25 cellular contexts compared by ENCODE assay signal in the genomic region with DNA sequence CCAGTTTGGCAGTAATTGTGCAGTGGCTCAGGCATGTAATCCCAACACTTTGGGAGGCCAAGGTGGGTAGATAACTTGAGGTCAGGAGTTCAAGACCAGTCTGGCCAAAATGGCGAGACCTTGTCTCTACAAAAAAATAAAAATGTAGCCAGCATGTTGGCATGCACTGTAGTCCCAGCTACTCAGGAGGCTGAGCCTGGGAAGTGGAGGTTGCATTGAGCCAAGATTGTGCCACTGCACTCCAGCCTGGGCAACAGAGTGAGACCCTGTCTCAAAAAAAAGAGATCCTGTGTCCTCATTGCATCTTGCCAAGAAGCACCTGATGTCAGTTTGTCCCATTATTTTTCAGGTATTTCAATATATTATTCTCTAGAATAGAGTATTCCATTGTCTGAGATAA.
DNase-seq lines count a peak whose midpoint lies in the region; ATAC-seq and TF ChIP-seq lines count a peak whose summit lies in the region.
"Had no signal": no experiment of that assay in that cellular context is flagged by ENCODE, and none has a peak within 500 bp of the region (broad histone marks: within the 10 kb centered on the region; RNA-seq: fewer than 3 reads in every experiment).

No MANE protein-coding gene starts in this region.

- H3K9ac ChIP-seq in PC-3 (ENCODE audit: low read length) (0 out of 2 replicates have a peak overlapping the region, but pooled peaks have one; percentile 17), subcutaneous abdominal adipose tissue (ENCODE audit: low read length in 5 of 5) (no peak overlapping the region)
- H3K9ac ChIP-seq: BLaER1 had no signal

- no peak for DNase-seq in activated CD4-positive, alpha-beta T cell treated with anti-CD3 and anti-CD28 coated beads for 36 hours
- no peak for DNase-seq in activated CD4-positive, alpha-beta T cell treated with anti-CD3 and anti-CD28 coated beads for 1 hour
- DNase-seq in PC-3 = no peak
- DNase-seq in ascending aorta (ENCODE audit: low spot score in 2 of 2) = no peak
- no peak for DNase-seq in activated CD4-positive, alpha-beta T cell treated with anti-CD3 and anti-CD28 coated beads for 4 hours
- DNase-seq: 8988T; activated naive CD4-positive, alpha-beta T cell treated with anti-CD3 and anti-CD28 coated beads, Interleukin-2, amount 50 U/mL, for 16 hours; body of pancreas; DMS 273 treated with DMSO at 0.1 percent for 48 hours; effector memory CD8-positive, alpha-beta T cell; glutamatergic neuron; mesendoderm; NCI-H1105 treated with DMSO at 0.1 percent for 48 hours; NCI-H2107; NCI-H524 treated with DMSO at 0.1 percent for 48 hours; nephron progenitor cell; posterior cingulate gyrus; stimulated activated CD4-positive, alpha-beta T cell treated with anti-CD3 and anti-CD28 coated beads, Interleukin-2, amount 100 ng/mL, for 48 hours; stimulated activated naive CD8-positive, alpha-beta T cell treated with anti-CD3 and anti-CD28 coated beads, Interleukin-15, amount 100 ng/mL, for 72 hours; SW 1271; upper lobe of right lung had no signal

- H3K27me3 ChIP-seq in PC-3 (ENCODE audit: low read length) (no peaks in the 10 kb centered on the region), ascending aorta (no peaks in the 10 kb centered on the region), subcutaneous abdominal adipose tissue (ENCODE audit: control insufficient read depth in 5 of 5, insufficient read depth in 4 of 5, low read length in 5 of 5) (no peaks in the 10 kb centered on the region)
- H3K27me3 ChIP-seq: BLaER1, body of pancreas, upper lobe of right lung had no signal

- H3K36me3 Mint-ChIP-seq in activated CD4-positive, alpha-beta T cell treated with anti-CD3 and anti-CD28 coated beads for 36 hours (ENCODE audit: low read depth) = peaks cover 32% of the 10 kb centered on the region
- H3K36me3 Mint-ChIP-seq in stimulated activated memory B cell treated with anti-CD40 and anti-IgM and Interleukin-4, amounts not matched to agents 10 μg/mL and 1 μg/mL and 100 μg/mL, for 72 hours = peaks cover 16% of the 10 kb centered on the region

- no peaks in the 10 kb centered on the region for H3K36me3 ChIP-seq in PC-3 (ENCODE audit: low read depth, low read length)
- H3K36me3 ChIP-seq in ascending aorta = no peaks in the 10 kb centered on the region
- peaks cover 0 to 3% (median 0%) of the 10 kb centered on the region in 5 donors for H3K36me3 ChIP-seq in subcutaneous abdominal adipose tissue (ENCODE audit: control insufficient read depth in 5 of 5, insufficient read depth in 5 of 5, low read length in 5 of 5)
- H3K36me3 ChIP-seq: upper lobe of right lung had no signal

- H3F3A ChIP-seq in PC-3 (ENCODE audit: low read length, unreplicated experiment) = no peaks in the 10 kb centered on the region

- no peaks in the 10 kb centered on the region for H3K9me3 Mint-ChIP-seq in activated CD4-positive, alpha-beta T cell treated with anti-CD3 and anti-CD28 coated beads for 36 hours (ENCODE audit: low read depth)
- H3K9me3 Mint-ChIP-seq in stimulated activated memory B cell treated with anti-CD40 and anti-IgM and Interleukin-4, amounts not matched to agents 10 μg/mL and 1 μg/mL and 100 μg/mL, for 72 hours = no peaks in the 10 kb centered on the region
- H3K9me3 Mint-ChIP-seq: effector memory CD8-positive, alpha-beta T cell; nephron progenitor cell; stimulated activated naive CD8-positive, alpha-beta T cell treated with anti-CD3 and anti-CD28 coated beads, Interleukin-15, amount 100 ng/mL, for 72 hours had no signal

- TF ChIP-seq CTCF in PC-3 (conservative IDR thresholded peaks at IDR 0.05; ENCODE audit: low read depth, low read length) = no peak
- no peak for TF ChIP-seq CTCF in ascending aorta (IDR thresholded peaks at IDR 0.05)

- ATAC-seq in activated CD4-positive, alpha-beta T cell treated with anti-CD3 and anti-CD28 coated beads for 36 hours = no peak
- ATAC-seq in PC-3 = no peak
- no peak for ATAC-seq in GM18868 (IDR thresholded peaks at IDR 0.05; ENCODE audit: unreplicated experiment)
- ATAC-seq in stimulated activated memory B cell treated with anti-CD40 and anti-IgM and Interleukin-4, amounts not matched to agents 10 μg/mL and 1 μg/mL and 100 μg/mL, for 72 hours = no peak
- ATAC-seq: body of pancreas; effector memory CD8-positive, alpha-beta T cell; stimulated activated naive CD8-positive, alpha-beta T cell treated with anti-CD3 and anti-CD28 coated beads, Interleukin-15, amount 100 ng/mL, for 72 hours; upper lobe of right lung had no signal

- H3K4me2 ChIP-seq in PC-3 (ENCODE audit: low read length) = no peak overlapping the region
- H3K4me2 ChIP-seq: BLaER1 had no signal

- no peaks in the 10 kb centered on the region for H3K79me2 ChIP-seq in PC-3 (ENCODE audit: low read length)

- H3K4me3 Mint-ChIP-seq in activated CD4-positive, alpha-beta T cell treated with anti-CD3 and anti-CD28 coated beads for 36 hours = no peak overlapping the region
- no peak overlapping the region for H3K4me3 Mint-ChIP-seq in stimulated activated memory B cell treated with anti-CD40 and anti-IgM and Interleukin-4, amounts not matched to agents 10 μg/mL and 1 μg/mL and 100 μg/mL, for 72 hours
- H3K4me3 Mint-ChIP-seq: effector memory CD8-positive, alpha-beta T cell; nephron progenitor cell; stimulated activated naive CD8-positive, alpha-beta T cell treated with anti-CD3 and anti-CD28 coated beads, Interleukin-15, amount 100 ng/mL, for 72 hours had no signal

- H3K27ac ChIP-seq in PC-3 (ENCODE audit: low read length) = peak overlapping the region; percentile 48
- H3K27ac ChIP-seq in ascending aorta = peak overlapping the region; percentile 56 to 62
- peak overlapping the region; percentile 71 for H3K27ac ChIP-seq in subcutaneous abdominal adipose tissue (ENCODE audit: low read depth, low read length)
- H3K27ac ChIP-seq: BLaER1, body of pancreas, upper lobe of right lung had no signal

- peaks cover 31% of the 10 kb centered on the region for H3K4me1 ChIP-seq in PC-3 (ENCODE audit: insufficient read depth, low read length)
- H3K4me1 ChIP-seq in ascending aorta = peaks cover 12 to 48% of the 10 kb centered on the region in 2 donors
- H3K4me1 ChIP-seq in subcutaneous abdominal adipose tissue (ENCODE audit: control insufficient read depth in 5 of 5, insufficient read depth in 5 of 5, low read length in 5 of 5) = peaks cover 2 to 27% (median 23%) of the 10 kb centered on the region in 5 donors

- H3K9me2 ChIP-seq in PC-3 (replicated peaks; ENCODE audit: low read length) = no peaks in the 10 kb centered on the region

- no peak overlapping the region for H3K4me3 ChIP-seq in PC-3 (ENCODE audit: low read length)
- no peak overlapping the region for H3K4me3 ChIP-seq in ascending aorta
- no peak overlapping the region for H3K4me3 ChIP-seq in subcutaneous abdominal adipose tissue (ENCODE audit: low read depth in 1 of 5, low read length in 5 of 5)
- H3K4me3 ChIP-seq: BLaER1, body of pancreas, upper lobe of right lung had no signal

- CTCF ChIA-PET in activated CD4-positive, alpha-beta T cell treated with anti-CD3 and anti-CD28 coated beads for 36 hours (lab: Charles Lee) = interaction anchor here (0.7 to 1.4 kb wide), 5 partner anchors 16 to 327 kb away, joined by 3 read pairs; no protein-coding TSS in a partner anchor
- CTCF ChIA-PET in PC-3 (lab: Charles Lee) = no interaction called here

- H2AFZ ChIP-seq in PC-3 (ENCODE audit: low read length) = no peak overlapping the region

- H3K27ac Mint-ChIP-seq in activated CD4-positive, alpha-beta T cell treated with anti-CD3 and anti-CD28 coated beads for 36 hours = peak overlapping the region; percentile 100
- no peak overlapping the region for H3K27ac Mint-ChIP-seq in stimulated activated memory B cell treated with anti-CD40 and anti-IgM and Interleukin-4, amounts not matched to agents 10 μg/mL and 1 μg/mL and 100 μg/mL, for 72 hours
- H3K27ac Mint-ChIP-seq: effector memory CD8-positive, alpha-beta T cell; nephron progenitor cell had no signal

- POLR2A ChIA-PET in activated CD4-positive, alpha-beta T cell treated with anti-CD3 and anti-CD28 coated beads for 36 hours (lab: Charles Lee) = no interaction called here
- POLR2A ChIA-PET in PC-3 (lab: Charles Lee; ENCODE audit: unreplicated experiment) = no interaction called here

- no peaks in the 10 kb centered on the region for H4K20me1 ChIP-seq in PC-3 (ENCODE audit: low read length)

- intact Hi-C loops in activated CD4-positive, alpha-beta T cell treated with anti-CD3 and anti-CD28 coated beads for 36 hours (cut with DNase I, micrococcal nuclease) = loop anchor here in 1 of 2 experiments (5.0 to 10.0 kb wide), 2 partner anchors 169 to 1257 kb away; a partner anchor contains a TSS
- intact Hi-C loops in PC-3 (cut with micrococcal nuclease) = no loop called here
- intact Hi-C loops in ascending aorta (cut with DNase I) = no loop called here

- BruUV-seq in PC-3 (replicated peaks; lab: Mats Ljungman, UMichigan) = no TSS peak

- H3K9me3 ChIP-seq in PC-3 (ENCODE audit: low read length) (no peaks in the 10 kb centered on the region), ascending aorta (no peaks in the 10 kb centered on the region), subcutaneous abdominal adipose tissue (ENCODE audit: control insufficient read depth in 5 of 5, low read length in 5 of 5) (no peaks in the 10 kb centered on the region)
- H3K9me3 ChIP-seq: BLaER1, body of pancreas, upper lobe of right lung had no signal

- peaks cover 65% of the 10 kb centered on the region for H3K4me1 Mint-ChIP-seq in activated CD4-positive, alpha-beta T cell treated with anti-CD3 and anti-CD28 coated beads for 36 hours
- H3K4me1 Mint-ChIP-seq in stimulated activated memory B cell treated with anti-CD40 and anti-IgM and Interleukin-4, amounts not matched to agents 10 μg/mL and 1 μg/mL and 100 μg/mL, for 72 hours = peaks cover 66% of the 10 kb centered on the region

- H3K27me3 Mint-ChIP-seq in activated CD4-positive, alpha-beta T cell treated with anti-CD3 and anti-CD28 coated beads for 36 hours = no peaks in the 10 kb centered on the region
- no peaks in the 10 kb centered on the region for H3K27me3 Mint-ChIP-seq in stimulated activated memory B cell treated with anti-CD40 and anti-IgM and Interleukin-4, amounts not matched to agents 10 μg/mL and 1 μg/mL and 100 μg/mL, for 72 hours
- H3K27me3 Mint-ChIP-seq: effector memory CD8-positive, alpha-beta T cell; stimulated activated naive CD8-positive, alpha-beta T cell treated with anti-CD3 and anti-CD28 coated beads, Interleukin-15, amount 100 ng/mL, for 72 hours had no signal
